ENCODE assay signal across 8 cellular contexts in the genomic region with DNA sequence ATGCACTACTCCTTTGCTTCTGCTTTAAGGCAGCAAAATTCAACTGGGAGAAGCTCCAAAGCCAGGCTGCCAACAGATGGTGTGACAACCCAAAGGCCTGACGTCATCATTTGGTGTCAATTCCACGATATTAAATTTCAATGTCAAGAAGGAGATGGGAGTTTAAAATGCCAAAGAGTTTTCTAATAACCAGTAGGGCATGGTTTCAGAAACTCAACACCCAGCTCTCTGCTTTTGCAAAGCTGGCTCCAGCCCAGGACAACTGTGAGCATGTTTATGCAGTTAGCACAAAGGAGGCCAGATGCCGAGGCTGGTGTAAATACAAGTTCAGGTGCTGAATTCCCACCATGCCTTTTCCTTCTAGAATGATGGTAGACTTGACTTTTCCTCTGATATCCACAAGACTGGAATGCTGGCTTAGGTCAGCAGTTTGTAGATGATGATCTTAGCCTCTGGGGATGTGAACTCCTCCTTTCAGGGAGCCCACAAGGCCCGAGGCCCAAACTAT.
DNase-seq lines count a peak whose midpoint lies in the region; ATAC-seq, FAIRE-seq and TF ChIP-seq lines count a peak whose summit lies in the region.

No MANE protein-coding gene starts in this region.

- peaks cover 9% of the 10 kb centered on the region for H3K36me3 ChIP-seq in BJ (ENCODE audit: control insufficient read depth, insufficient read depth, low read length)

- no peaks in the 10 kb centered on the region for H3K36me3 Mint-ChIP-seq in T-helper 17 cell (ENCODE audit: low read depth)

- no peak overlapping the region; the same call in 1 of the 2 replicates for H3K4me3 ChIP-seq in BJ (ENCODE audit: low read depth, low read length)

- H3K27me3 Mint-ChIP-seq in T-helper 17 cell: no peaks in the 10 kb centered on the region

- TF ChIP-seq CTCF in BJ (IDR thresholded peaks at IDR 0.05; ENCODE audit: insufficient read depth, low read depth, low read length): no peak

- CTCF ChIA-PET in BJ (lab: Yijun Ruan, JAX): interaction anchor here (1.0 to 1.9 kb wide), 3 partner anchors 28 to 116 kb away, joined by 3 to 8 read pairs (median 5); no protein-coding TSS in a partner anchor

- H3K27ac Mint-ChIP-seq in T-helper 17 cell: no peak overlapping the region

- peak; percentile 86 for DNase-seq in BJ (ENCODE audit: low read depth)
- peak; percentile 80 for DNase-seq in NCI-H2029 treated with DMSO at 0.1 percent for 48 hours (lab: John Stamatoyannopoulos, UW)
- DNase-seq in cerebellar cortex (ENCODE audit: low spot score): peak; percentile 86
- DNase-seq in myocyte (ENCODE audit: low read depth): peak; percentile 99
- DNase-seq in frontal cortex (ENCODE audit: low spot score in 2 of 2): no peak
- DNase-seq in GM19238 (ENCODE audit: insufficient read length, low spot score): no peak
- no peak for DNase-seq in T-helper 17 cell

- no peaks in the 10 kb centered on the region for H3K27me3 ChIP-seq in BJ (ENCODE audit: control insufficient read depth, insufficient read depth, low read length)

- peaks cover 36% of the 10 kb centered on the region for H3K4me1 Mint-ChIP-seq in T-helper 17 cell

- POLR2A ChIA-PET in BJ (lab: Charles Lee): no interaction called here

- FAIRE-seq in frontal cortex (lab: Jason Lieb, UNC): no peak

- H3K9me3 ChIP-seq in T-helper 17 cell (ENCODE audit: control insufficient read depth, low read length, poor library complexity, severe bottlenecking): no peaks in the 10 kb centered on the region

- no peak overlapping the region for H3K4me3 Mint-ChIP-seq in T-helper 17 cell

- ATAC-seq in HG03175 (IDR thresholded peaks at IDR 0.05; ENCODE audit: unreplicated experiment) (no peak), T-helper 17 cell (no peak)

Comparison
In these comparisons a context has a peak if more than half of its experiments do, and no peak if none do; other contexts are left out.
1. DNase-seq: peak in BJ (single experiment), NCI-H2029 treated with DMSO at 0.1 percent for 48 hours (single experiment), cerebellar cortex (single experiment) and myocyte (single experiment); none in frontal cortex (0 of 2), GM19238 (single experiment) and T-helper 17 cell (0 of 3).